Comparison of ENCODE assay signal across 1 cellular context in genomic region chr4:119861731-119862130, GRCh38.
TF ChIP-seq lines count a peak whose summit lies in the region.

No MANE protein-coding gene starts in this region.

TF ChIP-seq in H1, 55 proteins besides CTCF, POLR2A, EP300 and RAD21 (continued from another document):
- TF ChIP-seq ATF2 (IDR thresholded peaks at IDR 0.05; ENCODE audit: low read length) (no peak), SP4 (IDR thresholded peaks at IDR 0.05; ENCODE audit: low read length) (no peak), HDAC6 (IDR thresholded peaks at IDR 0.05; ENCODE audit: low read depth, low read length) (no peak), NRF1 (IDR thresholded peaks at IDR 0.05; ENCODE audit: low read depth, low read length) (no peak), RXRA (IDR thresholded peaks at IDR 0.05; ENCODE audit: insufficient read depth, low read depth, low read length) (no peak), SRF (IDR thresholded peaks at IDR 0.05; ENCODE audit: low read depth, low read length) (no peak), HDAC2 (IDR thresholded peaks at IDR 0.05; ENCODE audit: borderline replicate concordance in 1 of 2, low read depth in 2 of 2, low read length in 2 of 2) (no peak), CBX8 (IDR thresholded peaks at IDR 0.05; ENCODE audit: borderline replicate concordance, low read depth, low read length) (no peak)
- TF ChIP-seq, protein P1, sequence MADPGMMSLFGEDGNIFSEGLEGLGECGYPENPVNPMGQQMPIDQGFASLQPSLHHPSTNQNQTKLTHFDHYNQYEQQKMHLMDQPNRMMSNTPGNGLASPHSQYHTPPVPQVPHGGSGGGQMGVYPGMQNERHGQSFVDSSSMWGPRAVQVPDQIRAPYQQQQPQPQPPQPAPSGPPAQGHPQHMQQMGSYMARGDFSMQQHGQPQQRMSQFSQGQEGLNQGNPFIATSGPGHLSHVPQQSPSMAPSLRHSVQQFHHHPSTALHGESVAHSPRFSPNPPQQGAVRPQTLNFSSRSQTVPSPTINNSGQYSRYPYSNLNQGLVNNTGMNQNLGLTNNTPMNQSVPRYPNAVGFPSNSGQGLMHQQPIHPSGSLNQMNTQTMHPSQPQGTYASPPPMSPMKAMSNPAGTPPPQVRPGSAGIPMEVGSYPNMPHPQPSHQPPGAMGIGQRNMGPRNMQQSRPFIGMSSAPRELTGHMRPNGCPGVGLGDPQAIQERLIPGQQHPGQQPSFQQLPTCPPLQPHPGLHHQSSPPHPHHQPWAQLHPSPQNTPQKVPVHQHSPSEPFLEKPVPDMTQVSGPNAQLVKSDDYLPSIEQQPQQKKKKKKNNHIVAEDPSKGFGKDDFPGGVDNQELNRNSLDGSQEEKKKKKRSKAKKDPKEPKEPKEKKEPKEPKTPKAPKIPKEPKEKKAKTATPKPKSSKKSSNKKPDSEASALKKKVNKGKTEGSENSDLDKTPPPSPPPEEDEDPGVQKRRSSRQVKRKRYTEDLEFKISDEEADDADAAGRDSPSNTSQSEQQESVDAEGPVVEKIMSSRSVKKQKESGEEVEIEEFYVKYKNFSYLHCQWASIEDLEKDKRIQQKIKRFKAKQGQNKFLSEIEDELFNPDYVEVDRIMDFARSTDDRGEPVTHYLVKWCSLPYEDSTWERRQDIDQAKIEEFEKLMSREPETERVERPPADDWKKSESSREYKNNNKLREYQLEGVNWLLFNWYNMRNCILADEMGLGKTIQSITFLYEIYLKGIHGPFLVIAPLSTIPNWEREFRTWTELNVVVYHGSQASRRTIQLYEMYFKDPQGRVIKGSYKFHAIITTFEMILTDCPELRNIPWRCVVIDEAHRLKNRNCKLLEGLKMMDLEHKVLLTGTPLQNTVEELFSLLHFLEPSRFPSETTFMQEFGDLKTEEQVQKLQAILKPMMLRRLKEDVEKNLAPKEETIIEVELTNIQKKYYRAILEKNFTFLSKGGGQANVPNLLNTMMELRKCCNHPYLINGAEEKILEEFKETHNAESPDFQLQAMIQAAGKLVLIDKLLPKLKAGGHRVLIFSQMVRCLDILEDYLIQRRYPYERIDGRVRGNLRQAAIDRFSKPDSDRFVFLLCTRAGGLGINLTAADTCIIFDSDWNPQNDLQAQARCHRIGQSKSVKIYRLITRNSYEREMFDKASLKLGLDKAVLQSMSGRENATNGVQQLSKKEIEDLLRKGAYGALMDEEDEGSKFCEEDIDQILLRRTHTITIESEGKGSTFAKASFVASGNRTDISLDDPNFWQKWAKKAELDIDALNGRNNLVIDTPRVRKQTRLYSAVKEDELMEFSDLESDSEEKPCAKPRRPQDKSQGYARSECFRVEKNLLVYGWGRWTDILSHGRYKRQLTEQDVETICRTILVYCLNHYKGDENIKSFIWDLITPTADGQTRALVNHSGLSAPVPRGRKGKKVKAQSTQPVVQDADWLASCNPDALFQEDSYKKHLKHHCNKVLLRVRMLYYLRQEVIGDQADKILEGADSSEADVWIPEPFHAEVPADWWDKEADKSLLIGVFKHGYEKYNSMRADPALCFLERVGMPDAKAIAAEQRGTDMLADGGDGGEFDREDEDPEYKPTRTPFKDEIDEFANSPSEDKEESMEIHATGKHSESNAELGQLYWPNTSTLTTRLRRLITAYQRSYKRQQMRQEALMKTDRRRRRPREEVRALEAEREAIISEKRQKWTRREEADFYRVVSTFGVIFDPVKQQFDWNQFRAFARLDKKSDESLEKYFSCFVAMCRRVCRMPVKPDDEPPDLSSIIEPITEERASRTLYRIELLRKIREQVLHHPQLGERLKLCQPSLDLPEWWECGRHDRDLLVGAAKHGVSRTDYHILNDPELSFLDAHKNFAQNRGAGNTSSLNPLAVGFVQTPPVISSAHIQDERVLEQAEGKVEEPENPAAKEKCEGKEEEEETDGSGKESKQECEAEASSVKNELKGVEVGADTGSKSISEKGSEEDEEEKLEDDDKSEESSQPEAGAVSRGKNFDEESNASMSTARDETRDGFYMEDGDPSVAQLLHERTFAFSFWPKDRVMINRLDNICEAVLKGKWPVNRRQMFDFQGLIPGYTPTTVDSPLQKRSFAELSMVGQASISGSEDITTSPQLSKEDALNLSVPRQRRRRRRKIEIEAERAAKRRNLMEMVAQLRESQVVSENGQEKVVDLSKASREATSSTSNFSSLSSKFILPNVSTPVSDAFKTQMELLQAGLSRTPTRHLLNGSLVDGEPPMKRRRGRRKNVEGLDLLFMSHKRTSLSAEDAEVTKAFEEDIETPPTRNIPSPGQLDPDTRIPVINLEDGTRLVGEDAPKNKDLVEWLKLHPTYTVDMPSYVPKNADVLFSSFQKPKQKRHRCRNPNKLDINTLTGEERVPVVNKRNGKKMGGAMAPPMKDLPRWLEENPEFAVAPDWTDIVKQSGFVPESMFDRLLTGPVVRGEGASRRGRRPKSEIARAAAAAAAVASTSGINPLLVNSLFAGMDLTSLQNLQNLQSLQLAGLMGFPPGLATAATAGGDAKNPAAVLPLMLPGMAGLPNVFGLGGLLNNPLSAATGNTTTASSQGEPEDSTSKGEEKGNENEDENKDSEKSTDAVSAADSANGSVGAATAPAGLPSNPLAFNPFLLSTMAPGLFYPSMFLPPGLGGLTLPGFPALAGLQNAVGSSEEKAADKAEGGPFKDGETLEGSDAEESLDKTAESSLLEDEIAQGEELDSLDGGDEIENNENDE (IDR thresholded peaks at IDR 0.05; ENCODE audit: insufficient replicate concordance, low read length) = no peak
